Comparison of ENCODE assay signal across 24 cellular contexts in genomic region chr7:112905950-112906349, GRCh38.
"Had no signal": no experiment of that assay in that cellular context is flagged by ENCODE, and none has a peak within 500 bp of the region (broad histone marks: within the 10 kb centered on the region; RNA-seq: fewer than 3 reads in every experiment).

No MANE protein-coding gene starts in this region.

- H3K27ac ChIP-seq: gastroesophageal sphincter, psoas muscle, spleen, testis, tibial nerve, upper lobe of right lung, vagina had no signal

- ATAC-seq: gastroesophageal sphincter; left lobe of liver; naive thymus-derived CD4-positive, alpha-beta T cell; psoas muscle; sciatic nerve; stimulated activated memory B cell treated with anti-CD40 and anti-IgM and Interleukin-4, amounts not matched to agents 10 μg/mL and 1 μg/mL and 100 μg/mL, for 72 hours; upper lobe of right lung had no signal

- H3K27ac Mint-ChIP-seq: endodermal cell; naive thymus-derived CD4-positive, alpha-beta T cell; nephron progenitor cell; stimulated activated memory B cell treated with anti-CD40 and anti-IgM and Interleukin-4, amounts not matched to agents 10 μg/mL and 1 μg/mL and 100 μg/mL, for 72 hours; stimulated activated naive CD8-positive, alpha-beta T cell treated with anti-CD3 and anti-CD28 coated beads, Interleukin-15, Interleukin-2, amounts not matched to agents 100 ng/mL and 50 ng/mL, for 24 hours had no signal

- H3K9me3 ChIP-seq: testis, vagina had no signal

- H3K36me3 ChIP-seq: upper lobe of right lung had no signal

- DNase-seq: dermis blood vessel endothelial cell; endodermal cell; foreskin fibroblast; glutamatergic neuron; islet precursor cell; mammary epithelial cell; naive thymus-derived CD4-positive, alpha-beta T cell; nephron progenitor cell; psoas muscle; retina; spleen; stimulated activated CD4-positive, alpha-beta T cell treated with anti-CD3 and anti-CD28 coated beads, Interleukin-15, amount 100 ng/mL, for 24 hours; stimulated activated CD4-positive, alpha-beta T cell treated with anti-CD3 and anti-CD28 coated beads, Interleukin-1b, Interleukin-23, amount 100 ng/mL, for 48 hours; stimulated activated CD4-positive, alpha-beta T cell treated with anti-CD3 and anti-CD28 coated beads, Interleukin-4, amount 100 ng/mL, for 24 hours; testis; upper lobe of right lung had no signal

- H3K4me3 ChIP-seq: gastroesophageal sphincter, psoas muscle, spleen, testis, tibial nerve, upper lobe of right lung, vagina had no signal

- H3K27me3 ChIP-seq: gastroesophageal sphincter, spleen, testis, tibial nerve, upper lobe of right lung, vagina had no signal

- H3K4me3 Mint-ChIP-seq: endodermal cell; naive thymus-derived CD4-positive, alpha-beta T cell; nephron progenitor cell; stimulated activated memory B cell treated with anti-CD40 and anti-IgM and Interleukin-4, amounts not matched to agents 10 μg/mL and 1 μg/mL and 100 μg/mL, for 72 hours; stimulated activated naive CD8-positive, alpha-beta T cell treated with anti-CD3 and anti-CD28 coated beads, Interleukin-15, Interleukin-2, amounts not matched to agents 100 ng/mL and 50 ng/mL, for 24 hours had no signal

- FAIRE-seq: endothelial cell of umbilical vein had no signal

- H3K4me1 Mint-ChIP-seq: nephron progenitor cell had no signal

- H3K4me1 ChIP-seq: gastroesophageal sphincter, psoas muscle, spleen, testis, tibial nerve, upper lobe of right lung, vagina had no signal

- H3K27me3 Mint-ChIP-seq: naive thymus-derived CD4-positive, alpha-beta T cell; stimulated activated memory B cell treated with anti-CD40 and anti-IgM and Interleukin-4, amounts not matched to agents 10 μg/mL and 1 μg/mL and 100 μg/mL, for 72 hours; stimulated activated naive CD8-positive, alpha-beta T cell treated with anti-CD3 and anti-CD28 coated beads, Interleukin-15, Interleukin-2, amounts not matched to agents 100 ng/mL and 50 ng/mL, for 24 hours had no signal
